Comparison of ENCODE assay signal across 22 cellular contexts in genomic region chr5:101482931-101483330, GRCh38.
DNase-seq lines count a peak whose midpoint lies in the region; ATAC-seq and TF ChIP-seq lines count a peak whose summit lies in the region.
"Had no signal": no experiment of that assay in that cellular context is flagged by ENCODE, and none has a peak within 500 bp of the region (broad histone marks: within the 10 kb centered on the region; RNA-seq: fewer than 3 reads in every experiment).

No MANE protein-coding gene starts in this region.

- intact Hi-C loops in posterior vena cava (cut with DNase I) (no loop called here), ovary (cut with DNase I) (no loop called here)

- H3K4me3 ChIP-seq in ovary, result no peak overlapping the region
- H3K4me3 ChIP-seq: Peyer's patch had no signal

- no peak for TF ChIP-seq EP300 in ovary (IDR thresholded peaks at IDR 0.05)

- WGBS in ovary, 3 donors, result 62 to 71% (median 67%) methylated on average over 3 of the region's 3 CpGs

- H3K27me3 ChIP-seq in foreskin keratinocyte (no peaks in the 10 kb centered on the region), ovary (peaks cover 2% of the 10 kb centered on the region)
- H3K27me3 ChIP-seq: Peyer's patch had no signal

- TF ChIP-seq POLR2A in ovary (IDR thresholded peaks at IDR 0.05), result no peak

- H3K27ac ChIP-seq in foreskin keratinocyte (no peak overlapping the region), ovary (no peak overlapping the region)
- H3K27ac ChIP-seq: 22Rv1, C4-2B, Peyer's patch had no signal

- TF ChIP-seq CTCF in foreskin keratinocyte (conservative IDR thresholded peaks at IDR 0.05) (no peak), ovary (IDR thresholded peaks at IDR 0.05) (no peak)

- peak; percentile 35 for ATAC-seq in foreskin keratinocyte

- DNase-seq in DMS53 (lab: John Stamatoyannopoulos, UW) (peak; percentile 13), DMS53 treated with DMSO at 0.1 percent for 48 hours (lab: John Stamatoyannopoulos, UW; ENCODE audit: unreplicated experiment) (no peak), M059J (ENCODE audit: low read depth) (peak; percentile 56), foreskin keratinocyte (no peak), posterior vena cava (ENCODE audit: low spot score) (peak; percentile 12), inferior parietal cortex (ENCODE audit: extremely low spot score) (no peak), cerebellum (ENCODE audit: low spot score) (no peak), ovary (no peak)
- DNase-seq: ACHN; Calu3; CD8-positive, alpha-beta memory T cell; EL; NCI-H1092 treated with DMSO at 0.1 percent for 48 hours; NCI-H146; NCI-H2029; NCI-H2171; NCI-H345; NCI-H524 treated with DMSO at 0.1 percent for 48 hours; NCI-H82; Peyer's patch had no signal

- no peaks in the 10 kb centered on the region for H3K9me3 ChIP-seq in ovary
- H3K9me3 ChIP-seq: Peyer's patch had no signal

- H3K36me3 ChIP-seq in ovary, result no peaks in the 10 kb centered on the region
- H3K36me3 ChIP-seq: Peyer's patch had no signal

- H3K4me1 ChIP-seq in foreskin keratinocyte (no peaks in the 10 kb centered on the region), ovary (ENCODE audit: insufficient read depth) (no peaks in the 10 kb centered on the region)
- H3K4me1 ChIP-seq: Peyer's patch had no signal

Comparison
In these comparisons a context has a peak if more than half of its experiments do, and no peak if none do; other contexts are left out.
1. DNase-seq: peak in DMS53 (single experiment), M059J (single experiment) and posterior vena cava (single experiment); none in DMS53 treated with DMSO at 0.1 percent for 48 hours (single experiment), foreskin keratinocyte (0 of 2), inferior parietal cortex (single experiment), cerebellum (single experiment) and ovary (0 of 5).